In the genomic region with DNA sequence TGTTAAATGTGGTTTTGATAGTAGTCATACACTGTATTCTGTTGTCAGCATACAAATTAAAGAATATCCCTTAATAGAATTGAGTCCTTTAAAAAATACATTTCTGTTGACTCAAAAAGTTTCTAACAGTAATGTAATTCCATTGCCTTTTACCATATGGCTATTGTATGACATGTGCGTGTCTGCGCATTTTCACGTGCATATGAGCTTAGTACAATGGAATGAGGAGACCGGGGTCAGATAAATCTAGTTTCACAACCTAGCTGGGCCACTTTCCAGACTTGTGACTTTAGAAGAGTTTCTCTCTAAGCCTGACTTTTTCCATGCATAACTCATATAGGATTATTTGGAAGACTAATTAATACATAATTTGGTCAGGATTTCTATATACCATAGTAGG, we compare ENCODE assay signal across 12 cellular contexts.
DNase-seq lines count a peak whose midpoint lies in the region.
"Had no signal": no experiment of that assay in that cellular context is flagged by ENCODE, and none has a peak within 500 bp of the region (broad histone marks: within the 10 kb centered on the region; RNA-seq: fewer than 3 reads in every experiment).

No MANE protein-coding gene starts in this region.

- peak overlapping the region; percentile 80 for H3K27ac ChIP-seq in stomach smooth muscle (ENCODE audit: low read length)
- H3K27ac ChIP-seq: PC-9 had no signal

- peak overlapping the region in 1 of 2 donors; percentile 34 for H3K9ac ChIP-seq in stomach smooth muscle (ENCODE audit: low read length in 2 of 2)

- no peak overlapping the region for H3K4me3 ChIP-seq in stomach smooth muscle (ENCODE audit: low read length in 2 of 2)
- H3K4me3 ChIP-seq: pancreas, PC-9 had no signal

- DNase-seq in HCEC 1CT = peak; percentile 99
- peak; percentile 98 for DNase-seq in amniotic epithelial cell (ENCODE audit: low read depth)
- peak; percentile 71 for DNase-seq in hepatic stellate cell (ENCODE audit: low spot score)
- no peak for DNase-seq in NOMO-1 treated with dmso at 0.1 percent for 144 hours (lab: John Stamatoyannopoulos, UW; ENCODE audit: unreplicated experiment)
- DNase-seq in activated T-cell treated with anti-CD3 and anti-CD28 coated beads for 4 hours = no peak
- no peak for DNase-seq in NCI-H2029 (lab: John Stamatoyannopoulos, UW)
- DNase-seq in NCI-H82 (lab: John Stamatoyannopoulos, UW) = no peak
- DNase-seq: GF-D8, NCI-H1092, pancreas, PC-9 had no signal

- H3K4me1 ChIP-seq in stomach smooth muscle (ENCODE audit: control insufficient read depth, insufficient read depth, low read length) = peaks cover 48% of the 10 kb centered on the region

- H3K36me3 ChIP-seq in stomach smooth muscle (ENCODE audit: control insufficient read depth in 2 of 2, insufficient read depth in 2 of 2, low read length in 2 of 2) = peaks cover 9 to 20% of the 10 kb centered on the region in 2 donors

- no peaks in the 10 kb centered on the region for H3K27me3 ChIP-seq in stomach smooth muscle (ENCODE audit: control insufficient read depth in 1 of 2, insufficient read depth in 2 of 2, low read length in 2 of 2)
- H3K27me3 ChIP-seq: pancreas had no signal

- H3K9me3 ChIP-seq in stomach smooth muscle (ENCODE audit: control insufficient read depth in 2 of 2, low read length in 2 of 2) = no peaks in the 10 kb centered on the region
- H3K9me3 ChIP-seq: pancreas had no signal

Comparison
In these comparisons a context has a peak if more than half of its experiments do, and no peak if none do; other contexts are left out.
1. DNase-seq: peak in HCEC 1CT (single experiment), amniotic epithelial cell (single experiment) and hepatic stellate cell (single experiment); none in NOMO-1 treated with dmso at 0.1 percent for 144 hours (single experiment), activated T-cell treated with anti-CD3 and anti-CD28 coated beads for 4 hours (single experiment), NCI-H2029 (single experiment) and NCI-H82 (single experiment).